In genomic region chr18:35564795-35565453, GRCh38 we compare ENCODE assay signal across 15 cellular contexts. TPM values are rescaled to one million over a fixed set of nuclear protein-coding genes. Genes with fewer than 3 reads are reported as not detected.
A peak's percentile ranks its signal among the peaks of the same experiment; 100 is the strongest.
DNase-seq lines count a peak whose midpoint lies in the region; ATAC-seq and TF ChIP-seq lines count a peak whose summit lies in the region.
"Had no signal": no experiment of that assay in that cellular context is flagged by ENCODE, and none has a peak within 500 bp of the region (broad histone marks: within the 10 kb centered on the region; RNA-seq: fewer than 3 reads in every experiment).

No MANE protein-coding gene starts in this region.

- H3K9ac ChIP-seq in MM.1S (ENCODE audit: low read length): no peak overlapping the region

- DNase-seq in MM.1S (no peak), kidney tubule cell (ENCODE audit: low spot score) (no peak), NCI-H774 (lab: John Stamatoyannopoulos, UW) (no peak), KG1 (lab: John Stamatoyannopoulos, UW) (no peak)
- no peak for DNase-seq in activated CD4-positive, alpha-beta T cell treated with anti-CD3 and anti-CD28 coated beads, Interleukin-2, amount 10 ng/mL, durations not matched to agents 24 days and 14 days
- DNase-seq: erythroblast, NCI-H526 treated with DMSO at 0.1 percent for 48 hours, SJCRH30, tibial artery had no signal

- H2AFZ ChIP-seq in MM.1S (ENCODE audit: low read length): no peak overlapping the region

- intact Hi-C loops in activated CD4-positive, alpha-beta T cell treated with anti-CD3 and anti-CD28 coated beads, Interleukin-2, amount 10 ng/mL, durations not matched to agents 24 days and 14 days (cut with micrococcal nuclease): no loop called here

- no peaks in the 10 kb centered on the region for H3K9me3 ChIP-seq in MM.1S (replicated peaks; ENCODE audit: insufficient read depth, low read length)
- H3K9me3 ChIP-seq: SJCRH30, tibial artery had no signal

- H3K4me3 ChIP-seq in MM.1S (ENCODE audit: low read length): no peak overlapping the region
- H3K4me3 ChIP-seq: SJCRH30, tibial artery had no signal

- no peak overlapping the region for H3K27ac ChIP-seq in MM.1S (ENCODE audit: low read length)
- H3K27ac ChIP-seq: C4-2B, SJCRH30, tibial artery had no signal

- H3F3A ChIP-seq in MM.1S (ENCODE audit: insufficient read depth, low read length): no peaks in the 10 kb centered on the region

- H3K4me2 ChIP-seq in MM.1S (ENCODE audit: low read depth, low read length): peak overlapping the region; percentile 7; the same call in 1 of the 2 replicates

- no peaks in the 10 kb centered on the region for H3K36me3 ChIP-seq in MM.1S (replicated peaks; ENCODE audit: insufficient read depth, low read length)
- H3K36me3 ChIP-seq: SJCRH30, tibial artery had no signal

- H3K27ac Mint-ChIP-seq in activated CD4-positive, alpha-beta T cell treated with anti-CD3 and anti-CD28 coated beads, Interleukin-2, amount 10 ng/mL, durations not matched to agents 24 days and 14 days: no peak overlapping the region
- H3K27ac Mint-ChIP-seq: activated T-helper 1 cell treated with anti-CD3 and anti-CD28 coated beads, Interleukin-12 subunit alpha, Interleukin-12 subunit beta, Interleukin-2, Interleukin-4 antibody, amounts not matched to agents 30 ng/mL and 10 ng/mL and 1 ng/mL, durations not matched to agents 14 hours and 24 hours and 36 hours; mesothelial cell of epicardium had no signal

- H3K79me2 ChIP-seq in MM.1S (ENCODE audit: low read length): no peaks in the 10 kb centered on the region

- H3K27me3 Mint-ChIP-seq in activated CD4-positive, alpha-beta T cell treated with anti-CD3 and anti-CD28 coated beads, Interleukin-2, amount 10 ng/mL, durations not matched to agents 24 days and 14 days: peaks cover 6% of the 10 kb centered on the region

- no peaks in the 10 kb centered on the region for H3K4me1 Mint-ChIP-seq in activated CD4-positive, alpha-beta T cell treated with anti-CD3 and anti-CD28 coated beads, Interleukin-2, amount 10 ng/mL, durations not matched to agents 24 days and 14 days

- H3K4me1 ChIP-seq in MM.1S (ENCODE audit: low read length): no peaks in the 10 kb centered on the region
- H3K4me1 ChIP-seq: SJCRH30, tibial artery had no signal

- peak; percentile 50 for ATAC-seq in GM18508 (IDR thresholded peaks at IDR 0.05; ENCODE audit: insufficient read depth, unreplicated experiment)
- ATAC-seq in GM21367 (IDR thresholded peaks at IDR 0.05; ENCODE audit: unreplicated experiment): peak; percentile 68
- ATAC-seq in HG02973 (IDR thresholded peaks at IDR 0.05; ENCODE audit: unreplicated experiment): peak; percentile 80

- no peaks in the 10 kb centered on the region for H4K20me1 ChIP-seq in MM.1S (ENCODE audit: insufficient read depth, low read length)

- H3K9me2 ChIP-seq in MM.1S (replicated peaks; ENCODE audit: insufficient read depth, low read length): no peaks in the 10 kb centered on the region

- H3K27me3 ChIP-seq in MM.1S (replicated peaks; ENCODE audit: insufficient read depth, low read length): no peaks in the 10 kb centered on the region
- H3K27me3 ChIP-seq: SJCRH30, tibial artery had no signal

- no peaks in the 10 kb centered on the region for H3K36me3 Mint-ChIP-seq in activated CD4-positive, alpha-beta T cell treated with anti-CD3 and anti-CD28 coated beads, Interleukin-2, amount 10 ng/mL, durations not matched to agents 24 days and 14 days (ENCODE audit: low read depth)
- H3K36me3 Mint-ChIP-seq: mesothelial cell of epicardium had no signal

- no peak for TF ChIP-seq CTCF in MM.1S (IDR thresholded peaks at IDR 0.05; ENCODE audit: low read length)

- no peaks in the 10 kb centered on the region for H3K9me3 Mint-ChIP-seq in activated CD4-positive, alpha-beta T cell treated with anti-CD3 and anti-CD28 coated beads, Interleukin-2, amount 10 ng/mL, durations not matched to agents 24 days and 14 days
- H3K9me3 Mint-ChIP-seq: activated T-helper 1 cell treated with anti-CD3 and anti-CD28 coated beads, Interleukin-12 subunit alpha, Interleukin-12 subunit beta, Interleukin-2, Interleukin-4 antibody, amounts not matched to agents 30 ng/mL and 10 ng/mL and 1 ng/mL, durations not matched to agents 14 hours and 24 hours and 36 hours; mesothelial cell of epicardium had no signal

- no peak overlapping the region for H3K4me3 Mint-ChIP-seq in activated CD4-positive, alpha-beta T cell treated with anti-CD3 and anti-CD28 coated beads, Interleukin-2, amount 10 ng/mL, durations not matched to agents 24 days and 14 days
- H3K4me3 Mint-ChIP-seq: activated T-helper 1 cell treated with anti-CD3 and anti-CD28 coated beads, Interleukin-12 subunit alpha, Interleukin-12 subunit beta, Interleukin-2, Interleukin-4 antibody, amounts not matched to agents 30 ng/mL and 10 ng/mL and 1 ng/mL, durations not matched to agents 14 hours and 24 hours and 36 hours; mesothelial cell of epicardium had no signal

RNA-seq across cellular contexts. Expression of gene GALNT1, which starts 16.6 kb away (rescaled TPM):
- 47.0 and 50.8 TPM in 2 replicates for total RNA-seq in activated CD4-positive, alpha-beta T cell treated with anti-CD3 and anti-CD28 coated beads, Interleukin-2, amount 10 ng/mL, durations not matched to agents 24 days and 14 days
